In the genomic region with DNA sequence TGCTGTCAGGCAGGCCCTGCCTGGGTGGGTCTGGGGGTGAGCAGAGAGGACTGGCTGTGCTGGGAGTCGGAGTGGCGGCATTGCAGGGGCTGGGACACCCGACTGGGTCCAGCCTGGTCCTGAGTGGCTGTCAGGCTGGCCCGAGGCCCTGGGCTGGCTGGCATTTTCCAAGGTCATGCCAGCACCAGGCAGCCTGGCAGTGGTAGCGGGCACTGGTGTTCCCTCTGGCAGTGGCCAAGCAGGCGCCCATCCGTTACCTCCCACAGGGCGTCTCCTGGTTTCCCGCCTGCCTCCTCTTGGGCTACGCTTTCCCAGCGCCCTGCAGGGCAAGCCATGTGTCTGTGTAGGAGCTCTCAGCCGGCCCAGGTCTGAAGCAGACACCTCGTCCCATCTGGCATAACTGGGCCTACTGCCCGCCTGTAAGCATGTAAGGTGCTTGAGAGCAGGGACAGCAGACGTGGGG, we compare ENCODE assay signal across 1 cellular context.
TF ChIP-seq lines count a peak whose summit lies in the region.

No MANE protein-coding gene starts in this region.

TF ChIP-seq in HEK293, 187 proteins besides CTCF, POLR2A, EP300 and RAD21 (continued from another document):
- TF ChIP-seq HIC1 (tag by site-specific recombination; IDR thresholded peaks at IDR 0.05) (peak; percentile 29; the same call in 1 of the 2 replicates), ZNF660 (tag by site-specific recombination; IDR thresholded peaks at IDR 0.05) (no peak), OVOL3 (tag by site-specific recombination; IDR thresholded peaks at IDR 0.05) (no peak)
